In the genomic region with DNA sequence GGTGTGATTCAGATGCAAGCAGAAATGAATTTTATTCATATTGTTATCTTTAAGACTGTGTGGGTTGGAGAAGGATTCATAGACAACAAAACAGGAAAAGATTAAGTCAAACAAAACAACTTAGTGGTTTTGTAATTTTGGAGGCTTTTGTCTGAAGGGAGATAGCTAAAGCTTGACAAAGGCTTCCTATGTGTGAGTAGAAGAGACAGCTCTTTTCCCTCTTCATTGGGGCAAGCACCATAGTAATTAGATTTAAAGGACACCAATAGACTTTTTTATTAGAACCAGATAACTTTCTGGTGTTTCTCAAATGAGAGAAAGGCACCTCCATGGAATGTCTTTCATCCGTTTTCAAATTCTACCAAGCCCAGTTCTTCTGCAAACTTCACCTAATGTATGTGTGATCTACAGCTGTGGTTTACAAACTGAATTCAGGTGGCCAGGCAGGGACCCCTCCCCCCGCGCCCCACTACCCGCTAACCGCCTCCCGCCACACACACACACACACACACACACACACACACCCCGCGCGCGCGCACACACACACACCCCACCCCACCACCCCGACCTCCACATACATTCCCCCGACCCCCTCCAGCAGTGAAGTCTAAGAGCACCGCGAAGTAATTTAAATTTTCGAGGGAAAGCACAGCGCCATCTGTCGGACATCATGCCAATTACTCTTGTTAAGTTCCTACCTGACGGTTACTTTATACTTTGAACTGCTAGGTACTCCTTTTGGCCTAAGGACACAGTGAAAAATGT, we compare ENCODE assay signal across 1 cellular context.
TF ChIP-seq lines count a peak whose summit lies in the region.

No MANE protein-coding gene starts in this region.

TF ChIP-seq in HepG2, 621 proteins besides CTCF, POLR2A, EP300 and RAD21 (continued from another document and continues in another):
- TF ChIP-seq, protein P1, sequence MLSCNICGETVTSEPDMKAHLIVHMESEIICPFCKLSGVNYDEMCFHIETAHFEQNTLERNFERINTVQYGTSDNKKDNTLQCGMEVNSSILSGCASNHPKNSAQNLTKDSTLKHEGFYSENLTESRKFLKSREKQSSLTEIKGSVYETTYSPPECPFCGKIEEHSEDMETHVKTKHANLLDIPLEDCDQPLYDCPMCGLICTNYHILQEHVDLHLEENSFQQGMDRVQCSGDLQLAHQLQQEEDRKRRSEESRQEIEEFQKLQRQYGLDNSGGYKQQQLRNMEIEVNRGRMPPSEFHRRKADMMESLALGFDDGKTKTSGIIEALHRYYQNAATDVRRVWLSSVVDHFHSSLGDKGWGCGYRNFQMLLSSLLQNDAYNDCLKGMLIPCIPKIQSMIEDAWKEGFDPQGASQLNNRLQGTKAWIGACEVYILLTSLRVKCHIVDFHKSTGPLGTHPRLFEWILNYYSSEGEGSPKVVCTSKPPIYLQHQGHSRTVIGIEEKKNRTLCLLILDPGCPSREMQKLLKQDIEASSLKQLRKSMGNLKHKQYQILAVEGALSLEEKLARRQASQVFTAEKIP (CRISPR knock-in tag; IDR thresholded peaks at IDR 0.05; ENCODE audit: borderline replicate concordance), result no peak
- TF ChIP-seq KAT2B (IDR thresholded peaks at IDR 0.05; ENCODE audit: borderline replicate concordance, low read depth, low read length) (no peak), PAX8 (CRISPR knock-in tag; IDR thresholded peaks at IDR 0.05; ENCODE audit: borderline replicate concordance) (no peak), BHLHE40 (IDR thresholded peaks at IDR 0.05; ENCODE audit: low read length) (no peak), ZNF530 (CRISPR knock-in tag; IDR thresholded peaks at IDR 0.05; ENCODE audit: low read depth) (no peak), ZKSCAN1 (IDR thresholded peaks at IDR 0.05; ENCODE audit: low read length) (no peak), ZSCAN29 (CRISPR knock-in tag; conservative IDR thresholded peaks at IDR 0.05) (no peak), ZFYVE20 (CRISPR knock-in tag; IDR thresholded peaks at IDR 0.05; ENCODE audit: borderline replicate concordance, low read depth) (no peak), HCFC1 (IDR thresholded peaks at IDR 0.05; ENCODE audit: low read depth, low read length) (no peak), ZC3H13 (CRISPR knock-in tag; IDR thresholded peaks at IDR 0.05) (no peak), MBNL3 (CRISPR knock-in tag; conservative IDR thresholded peaks at IDR 0.05) (no peak), PHF20 (CRISPR knock-in tag; IDR thresholded peaks at IDR 0.05) (no peak), ETV5 (CRISPR knock-in tag; IDR thresholded peaks at IDR 0.05; ENCODE audit: borderline replicate concordance) (no peak), ZNF598 (CRISPR knock-in tag; IDR thresholded peaks at IDR 0.05; ENCODE audit: borderline replicate concordance) (0 out of 2 replicates have a peak, but pooled peaks have one; percentile 24), RFX1 (IDR thresholded peaks at IDR 0.05) (no peak), ZBTB20 (CRISPR knock-in tag; IDR thresholded peaks at IDR 0.05; ENCODE audit: borderline replicate concordance, low read depth) (no peak), ZNF235 (CRISPR knock-in tag; IDR thresholded peaks at IDR 0.05; ENCODE audit: borderline replicate concordance) (no peak), ZNF234 (CRISPR knock-in tag; conservative IDR thresholded peaks at IDR 0.05) (no peak), SOX5 (CRISPR knock-in tag; IDR thresholded peaks at IDR 0.05; ENCODE audit: borderline replicate concordance) (no peak)
- TF ChIP-seq, protein P2, sequence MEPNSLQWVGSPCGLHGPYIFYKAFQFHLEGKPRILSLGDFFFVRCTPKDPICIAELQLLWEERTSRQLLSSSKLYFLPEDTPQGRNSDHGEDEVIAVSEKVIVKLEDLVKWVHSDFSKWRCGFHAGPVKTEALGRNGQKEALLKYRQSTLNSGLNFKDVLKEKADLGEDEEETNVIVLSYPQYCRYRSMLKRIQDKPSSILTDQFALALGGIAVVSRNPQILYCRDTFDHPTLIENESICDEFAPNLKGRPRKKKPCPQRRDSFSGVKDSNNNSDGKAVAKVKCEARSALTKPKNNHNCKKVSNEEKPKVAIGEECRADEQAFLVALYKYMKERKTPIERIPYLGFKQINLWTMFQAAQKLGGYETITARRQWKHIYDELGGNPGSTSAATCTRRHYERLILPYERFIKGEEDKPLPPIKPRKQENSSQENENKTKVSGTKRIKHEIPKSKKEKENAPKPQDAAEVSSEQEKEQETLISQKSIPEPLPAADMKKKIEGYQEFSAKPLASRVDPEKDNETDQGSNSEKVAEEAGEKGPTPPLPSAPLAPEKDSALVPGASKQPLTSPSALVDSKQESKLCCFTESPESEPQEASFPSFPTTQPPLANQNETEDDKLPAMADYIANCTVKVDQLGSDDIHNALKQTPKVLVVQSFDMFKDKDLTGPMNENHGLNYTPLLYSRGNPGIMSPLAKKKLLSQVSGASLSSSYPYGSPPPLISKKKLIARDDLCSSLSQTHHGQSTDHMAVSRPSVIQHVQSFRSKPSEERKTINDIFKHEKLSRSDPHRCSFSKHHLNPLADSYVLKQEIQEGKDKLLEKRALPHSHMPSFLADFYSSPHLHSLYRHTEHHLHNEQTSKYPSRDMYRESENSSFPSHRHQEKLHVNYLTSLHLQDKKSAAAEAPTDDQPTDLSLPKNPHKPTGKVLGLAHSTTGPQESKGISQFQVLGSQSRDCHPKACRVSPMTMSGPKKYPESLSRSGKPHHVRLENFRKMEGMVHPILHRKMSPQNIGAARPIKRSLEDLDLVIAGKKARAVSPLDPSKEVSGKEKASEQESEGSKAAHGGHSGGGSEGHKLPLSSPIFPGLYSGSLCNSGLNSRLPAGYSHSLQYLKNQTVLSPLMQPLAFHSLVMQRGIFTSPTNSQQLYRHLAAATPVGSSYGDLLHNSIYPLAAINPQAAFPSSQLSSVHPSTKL (CRISPR knock-in tag; IDR thresholded peaks at IDR 0.05), result peak; percentile 18; the same call in 1 of the 2 replicates
- TF ChIP-seq, protein P3, sequence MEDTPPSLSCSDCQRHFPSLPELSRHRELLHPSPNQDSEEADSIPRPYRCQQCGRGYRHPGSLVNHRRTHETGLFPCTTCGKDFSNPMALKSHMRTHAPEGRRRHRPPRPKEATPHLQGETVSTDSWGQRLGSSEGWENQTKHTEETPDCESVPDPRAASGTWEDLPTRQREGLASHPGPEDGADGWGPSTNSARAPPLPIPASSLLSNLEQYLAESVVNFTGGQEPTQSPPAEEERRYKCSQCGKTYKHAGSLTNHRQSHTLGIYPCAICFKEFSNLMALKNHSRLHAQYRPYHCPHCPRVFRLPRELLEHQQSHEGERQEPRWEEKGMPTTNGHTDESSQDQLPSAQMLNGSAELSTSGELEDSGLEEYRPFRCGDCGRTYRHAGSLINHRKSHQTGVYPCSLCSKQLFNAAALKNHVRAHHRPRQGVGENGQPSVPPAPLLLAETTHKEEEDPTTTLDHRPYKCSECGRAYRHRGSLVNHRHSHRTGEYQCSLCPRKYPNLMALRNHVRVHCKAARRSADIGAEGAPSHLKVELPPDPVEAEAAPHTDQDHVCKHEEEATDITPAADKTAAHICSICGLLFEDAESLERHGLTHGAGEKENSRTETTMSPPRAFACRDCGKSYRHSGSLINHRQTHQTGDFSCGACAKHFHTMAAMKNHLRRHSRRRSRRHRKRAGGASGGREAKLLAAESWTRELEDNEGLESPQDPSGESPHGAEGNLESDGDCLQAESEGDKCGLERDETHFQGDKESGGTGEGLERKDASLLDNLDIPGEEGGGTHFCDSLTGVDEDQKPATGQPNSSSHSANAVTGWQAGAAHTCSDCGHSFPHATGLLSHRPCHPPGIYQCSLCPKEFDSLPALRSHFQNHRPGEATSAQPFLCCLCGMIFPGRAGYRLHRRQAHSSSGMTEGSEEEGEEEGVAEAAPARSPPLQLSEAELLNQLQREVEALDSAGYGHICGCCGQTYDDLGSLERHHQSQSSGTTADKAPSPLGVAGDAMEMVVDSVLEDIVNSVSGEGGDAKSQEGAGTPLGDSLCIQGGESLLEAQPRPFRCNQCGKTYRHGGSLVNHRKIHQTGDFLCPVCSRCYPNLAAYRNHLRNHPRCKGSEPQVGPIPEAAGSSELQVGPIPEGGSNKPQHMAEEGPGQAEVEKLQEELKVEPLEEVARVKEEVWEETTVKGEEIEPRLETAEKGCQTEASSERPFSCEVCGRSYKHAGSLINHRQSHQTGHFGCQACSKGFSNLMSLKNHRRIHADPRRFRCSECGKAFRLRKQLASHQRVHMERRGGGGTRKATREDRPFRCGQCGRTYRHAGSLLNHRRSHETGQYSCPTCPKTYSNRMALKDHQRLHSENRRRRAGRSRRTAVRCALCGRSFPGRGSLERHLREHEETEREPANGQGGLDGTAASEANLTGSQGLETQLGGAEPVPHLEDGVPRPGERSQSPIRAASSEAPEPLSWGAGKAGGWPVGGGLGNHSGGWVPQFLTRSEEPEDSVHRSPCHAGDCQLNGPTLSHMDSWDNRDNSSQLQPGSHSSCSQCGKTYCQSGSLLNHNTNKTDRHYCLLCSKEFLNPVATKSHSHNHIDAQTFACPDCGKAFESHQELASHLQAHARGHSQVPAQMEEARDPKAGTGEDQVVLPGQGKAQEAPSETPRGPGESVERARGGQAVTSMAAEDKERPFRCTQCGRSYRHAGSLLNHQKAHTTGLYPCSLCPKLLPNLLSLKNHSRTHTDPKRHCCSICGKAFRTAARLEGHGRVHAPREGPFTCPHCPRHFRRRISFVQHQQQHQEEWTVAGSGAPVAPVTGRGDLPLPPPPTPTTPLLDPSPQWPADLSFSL (CRISPR knock-in tag; IDR thresholded peaks at IDR 0.05), result no peak
- TF ChIP-seq, protein P4, sequence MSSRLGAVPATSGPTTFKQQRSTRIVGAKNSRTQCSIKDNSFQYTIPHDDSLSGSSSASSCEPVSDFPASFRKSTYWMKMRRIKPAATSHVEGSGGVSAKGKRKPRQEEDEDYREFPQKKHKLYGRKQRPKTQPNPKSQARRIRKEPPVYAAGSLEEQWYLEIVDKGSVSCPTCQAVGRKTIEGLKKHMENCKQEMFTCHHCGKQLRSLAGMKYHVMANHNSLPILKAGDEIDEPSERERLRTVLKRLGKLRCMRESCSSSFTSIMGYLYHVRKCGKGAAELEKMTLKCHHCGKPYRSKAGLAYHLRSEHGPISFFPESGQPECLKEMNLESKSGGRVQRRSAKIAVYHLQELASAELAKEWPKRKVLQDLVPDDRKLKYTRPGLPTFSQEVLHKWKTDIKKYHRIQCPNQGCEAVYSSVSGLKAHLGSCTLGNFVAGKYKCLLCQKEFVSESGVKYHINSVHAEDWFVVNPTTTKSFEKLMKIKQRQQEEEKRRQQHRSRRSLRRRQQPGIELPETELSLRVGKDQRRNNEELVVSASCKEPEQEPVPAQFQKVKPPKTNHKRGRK (CRISPR knock-in tag; IDR thresholded peaks at IDR 0.05), result no peak
- TF ChIP-seq, protein P5, sequence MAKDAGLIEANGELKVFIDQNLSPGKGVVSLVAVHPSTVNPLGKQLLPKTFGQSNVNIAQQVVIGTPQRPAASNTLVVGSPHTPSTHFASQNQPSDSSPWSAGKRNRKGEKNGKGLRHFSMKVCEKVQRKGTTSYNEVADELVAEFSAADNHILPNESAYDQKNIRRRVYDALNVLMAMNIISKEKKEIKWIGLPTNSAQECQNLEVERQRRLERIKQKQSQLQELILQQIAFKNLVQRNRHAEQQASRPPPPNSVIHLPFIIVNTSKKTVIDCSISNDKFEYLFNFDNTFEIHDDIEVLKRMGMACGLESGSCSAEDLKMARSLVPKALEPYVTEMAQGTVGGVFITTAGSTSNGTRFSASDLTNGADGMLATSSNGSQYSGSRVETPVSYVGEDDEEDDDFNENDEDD (CRISPR knock-in tag; IDR thresholded peaks at IDR 0.05; ENCODE audit: borderline replicate concordance), result peak; percentile 47; the same call in 1 of the 2 replicates
- TF ChIP-seq, protein P6, sequence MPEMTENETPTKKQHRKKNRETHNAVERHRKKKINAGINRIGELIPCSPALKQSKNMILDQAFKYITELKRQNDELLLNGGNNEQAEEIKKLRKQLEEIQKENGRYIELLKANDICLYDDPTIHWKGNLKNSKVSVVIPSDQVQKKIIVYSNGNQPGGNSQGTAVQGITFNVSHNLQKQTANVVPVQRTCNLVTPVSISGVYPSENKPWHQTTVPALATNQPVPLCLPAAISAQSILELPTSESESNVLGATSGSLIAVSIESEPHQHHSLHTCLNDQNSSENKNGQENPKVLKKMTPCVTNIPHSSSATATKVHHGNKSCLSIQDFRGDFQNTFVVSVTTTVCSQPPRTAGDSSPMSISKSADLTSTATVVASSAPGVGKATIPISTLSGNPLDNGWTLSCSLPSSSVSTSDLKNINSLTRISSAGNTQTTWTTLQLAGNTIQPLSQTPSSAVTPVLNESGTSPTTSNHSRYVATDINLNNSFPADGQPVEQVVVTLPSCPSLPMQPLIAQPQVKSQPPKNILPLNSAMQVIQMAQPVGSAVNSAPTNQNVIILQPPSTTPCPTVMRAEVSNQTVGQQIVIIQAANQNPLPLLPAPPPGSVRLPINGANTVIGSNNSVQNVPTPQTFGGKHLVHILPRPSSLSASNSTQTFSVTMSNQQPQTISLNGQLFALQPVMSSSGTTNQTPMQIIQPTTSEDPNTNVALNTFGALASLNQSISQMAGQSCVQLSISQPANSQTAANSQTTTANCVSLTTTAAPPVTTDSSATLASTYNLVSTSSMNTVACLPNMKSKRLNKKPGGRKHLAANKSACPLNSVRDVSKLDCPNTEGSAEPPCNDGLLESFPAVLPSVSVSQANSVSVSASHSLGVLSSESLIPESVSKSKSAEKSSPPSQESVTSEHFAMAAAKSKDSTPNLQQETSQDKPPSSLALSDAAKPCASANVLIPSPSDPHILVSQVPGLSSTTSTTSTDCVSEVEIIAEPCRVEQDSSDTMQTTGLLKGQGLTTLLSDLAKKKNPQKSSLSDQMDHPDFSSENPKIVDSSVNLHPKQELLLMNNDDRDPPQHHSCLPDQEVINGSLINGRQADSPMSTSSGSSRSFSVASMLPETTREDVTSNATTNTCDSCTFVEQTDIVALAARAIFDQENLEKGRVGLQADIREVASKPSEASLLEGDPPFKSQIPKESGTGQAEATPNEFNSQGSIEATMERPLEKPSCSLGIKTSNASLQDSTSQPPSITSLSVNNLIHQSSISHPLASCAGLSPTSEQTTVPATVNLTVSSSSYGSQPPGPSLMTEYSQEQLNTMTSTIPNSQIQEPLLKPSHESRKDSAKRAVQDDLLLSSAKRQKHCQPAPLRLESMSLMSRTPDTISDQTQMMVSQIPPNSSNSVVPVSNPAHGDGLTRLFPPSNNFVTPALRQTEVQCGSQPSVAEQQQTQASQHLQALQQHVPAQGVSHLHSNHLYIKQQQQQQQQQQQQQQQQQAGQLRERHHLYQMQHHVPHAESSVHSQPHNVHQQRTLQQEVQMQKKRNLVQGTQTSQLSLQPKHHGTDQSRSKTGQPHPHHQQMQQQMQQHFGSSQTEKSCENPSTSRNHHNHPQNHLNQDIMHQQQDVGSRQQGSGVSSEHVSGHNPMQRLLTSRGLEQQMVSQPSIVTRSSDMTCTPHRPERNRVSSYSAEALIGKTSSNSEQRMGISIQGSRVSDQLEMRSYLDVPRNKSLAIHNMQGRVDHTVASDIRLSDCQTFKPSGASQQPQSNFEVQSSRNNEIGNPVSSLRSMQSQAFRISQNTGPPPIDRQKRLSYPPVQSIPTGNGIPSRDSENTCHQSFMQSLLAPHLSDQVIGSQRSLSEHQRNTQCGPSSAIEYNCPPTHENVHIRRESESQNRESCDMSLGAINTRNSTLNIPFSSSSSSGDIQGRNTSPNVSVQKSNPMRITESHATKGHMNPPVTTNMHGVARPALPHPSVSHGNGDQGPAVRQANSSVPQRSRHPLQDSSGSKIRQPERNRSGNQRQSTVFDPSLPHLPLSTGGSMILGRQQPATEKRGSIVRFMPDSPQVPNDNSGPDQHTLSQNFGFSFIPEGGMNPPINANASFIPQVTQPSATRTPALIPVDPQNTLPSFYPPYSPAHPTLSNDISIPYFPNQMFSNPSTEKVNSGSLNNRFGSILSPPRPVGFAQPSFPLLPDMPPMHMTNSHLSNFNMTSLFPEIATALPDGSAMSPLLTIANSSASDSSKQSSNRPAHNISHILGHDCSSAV (CRISPR knock-in tag; IDR thresholded peaks at IDR 0.05; ENCODE audit: borderline replicate concordance), result no peak
